ENCODE assay signal across 8 cellular contexts in genomic region chr3:154018100-154018696, GRCh38.
DNase-seq lines count a peak whose midpoint lies in the region; ATAC-seq, FAIRE-seq and TF ChIP-seq lines count a peak whose summit lies in the region.

No MANE protein-coding gene starts in this region.

- H3K9me3 ChIP-seq in lower lobe of right lung: no peaks in the 10 kb centered on the region

- peak; percentile 79 for ATAC-seq in HG02938 (IDR thresholded peaks at IDR 0.05; ENCODE audit: unreplicated experiment)
- ATAC-seq in lower lobe of right lung: no peak
- ATAC-seq in GM21447 (IDR thresholded peaks at IDR 0.05; ENCODE audit: unreplicated experiment): no peak

- no peaks in the 10 kb centered on the region for H3K4me1 ChIP-seq in lower lobe of right lung

- DNase-seq in AG08395 (ENCODE audit: low spot score): peak; percentile 21
- DNase-seq in GM12891 (ENCODE audit: insufficient read length, low spot score): no peak
- peak; percentile 48 for DNase-seq in NCI-H82 treated with DMSO at 0.1 percent for 48 hours (lab: John Stamatoyannopoulos, UW; ENCODE audit: unreplicated experiment)
- peak; percentile 1 for DNase-seq in activated T-helper 9 cell treated with anti-CD3 and anti-CD28 coated beads, Interleukin-2, amount 50 U/mL, for 16 hours (ENCODE audit: low read depth)
- no peak for DNase-seq in lower lobe of right lung
- no peak for DNase-seq in DMS79 (lab: John Stamatoyannopoulos, UW)

- no peak overlapping the region for H3K27ac ChIP-seq in lower lobe of right lung

- no peaks in the 10 kb centered on the region for H3K36me3 ChIP-seq in lower lobe of right lung

- FAIRE-seq in GM12891 (lab: Jason Lieb, UNC): peak; percentile 59

- intact Hi-C loops in lower lobe of right lung (cut with DNase I): no loop called here

- peak; percentile 18 for TF ChIP-seq CTCF in lower lobe of right lung (IDR thresholded peaks at IDR 0.05)

- no peaks in the 10 kb centered on the region for H3K27me3 ChIP-seq in lower lobe of right lung (ENCODE audit: low read depth)

- no peak overlapping the region for H3K4me3 ChIP-seq in lower lobe of right lung

- TF ChIP-seq POLR2A in GM12891 (IDR thresholded peaks at IDR 0.05; ENCODE audit: low read depth, low read length): no peak

TF ChIP-seq in GM12891, 5 proteins besides CTCF, POLR2A, EP300 and RAD21:
- no peak for TF ChIP-seq PAX5 (IDR thresholded peaks at IDR 0.05; ENCODE audit: insufficient read depth, low read length, severe bottlenecking)
- no peak for TF ChIP-seq SPI1 (IDR thresholded peaks at IDR 0.05; ENCODE audit: low read depth, low read length)
- no peak for TF ChIP-seq POU2F2 (IDR thresholded peaks at IDR 0.05; ENCODE audit: low read depth, low read length)
- TF ChIP-seq TAF1 (IDR thresholded peaks at IDR 0.05; ENCODE audit: low read depth, low read length): no peak
- no peak for TF ChIP-seq POLR2AphosphoS5 (IDR thresholded peaks at IDR 0.05; ENCODE audit: low read depth, low read length)

Comparison
In these comparisons a context has a peak if more than half of its experiments do, and no peak if none do; other contexts are left out.
1. DNase-seq: peak in AG08395 (single experiment), NCI-H82 treated with DMSO at 0.1 percent for 48 hours (single experiment) and activated T-helper 9 cell treated with anti-CD3 and anti-CD28 coated beads, Interleukin-2, amount 50 U/mL, for 16 hours (single experiment); none in GM12891 (single experiment), lower lobe of right lung (single experiment) and DMS79 (single experiment).